In the genomic region with DNA sequence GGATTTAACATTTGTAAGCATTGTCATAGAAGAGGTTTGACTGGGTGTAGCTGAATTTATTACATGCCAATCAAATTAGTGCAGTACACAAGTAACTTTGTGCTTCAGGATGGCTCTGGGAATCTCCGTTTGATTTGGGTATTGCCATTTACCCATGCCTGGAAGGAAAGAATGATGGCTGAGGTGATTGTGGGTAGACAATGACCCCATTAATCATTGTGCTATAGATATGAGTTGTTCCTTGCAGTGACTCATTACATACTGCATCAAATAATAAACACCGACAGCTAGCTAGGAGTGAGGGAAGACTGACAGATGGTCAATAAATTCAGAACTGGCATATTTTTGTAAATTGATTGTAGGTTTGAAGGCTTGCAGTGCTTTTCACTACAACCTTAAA, we compare ENCODE assay signal across 16 cellular contexts.
"Had no signal": no experiment of that assay in that cellular context is flagged by ENCODE, and none has a peak within 500 bp of the region (broad histone marks: within the 10 kb centered on the region; RNA-seq: fewer than 3 reads in every experiment).

No MANE protein-coding gene starts in this region.

- H3K27ac Mint-ChIP-seq: mesothelial cell of epicardium; nephron progenitor cell; progenitor cell of endocrine pancreas; stimulated activated naive B cell treated with anti-CD40 and anti-IgM and Interleukin-4, amounts not matched to agents 10 μg/mL and 1 μg/mL and 100 μg/mL, for 72 hours had no signal

- DNase-seq: activated CD4-positive, CD25-positive, alpha-beta regulatory T cell treated with anti-CD3 and anti-CD28 coated beads, Interleukin-2, amount 50 U/mL, for 72 hours; activated naive CD4-positive, alpha-beta T cell treated with Interleukin-2 at 50 U/mL for 16 hours; activated T-cell treated with anti-CD3 and anti-CD28 coated beads for 4 hours; aorta; heart right ventricle; left cardiac atrium; lower lobe of right lung; nephron progenitor cell; stimulated activated CD4-positive, alpha-beta T cell treated with anti-CD3 and anti-CD28 coated beads, Interleukin-2, amount 100 ng/mL, for 48 hours; stimulated activated naive B cell treated with anti-CD40 and anti-IgM and Interleukin-4, amounts not matched to agents 10 μg/mL and 1 μg/mL and 100 μg/mL, for 72 hours; thyroid gland; uterus had no signal

- H3K4me1 Mint-ChIP-seq: stimulated activated naive B cell treated with anti-CD40 and anti-IgM and Interleukin-4, amounts not matched to agents 10 μg/mL and 1 μg/mL and 100 μg/mL, for 72 hours had no signal

- H3K9me3 Mint-ChIP-seq: mesothelial cell of epicardium, nephron progenitor cell had no signal

- H3K4me3 ChIP-seq: gastroesophageal sphincter, heart right ventricle, lower lobe of right lung, right atrium auricular region, thyroid gland, uterus had no signal

- H3K27me3 ChIP-seq: gastroesophageal sphincter, heart right ventricle, right atrium auricular region, thyroid gland, uterus had no signal

- ATAC-seq: gastroesophageal sphincter; heart right ventricle; left cardiac atrium; lower lobe of right lung; stimulated activated naive B cell treated with anti-CD40 and anti-IgM and Interleukin-4, amounts not matched to agents 10 μg/mL and 1 μg/mL and 100 μg/mL, for 72 hours had no signal

- H3K9me3 ChIP-seq: gastroesophageal sphincter, heart right ventricle, lower lobe of right lung, right atrium auricular region, thyroid gland, uterus had no signal

- H3K27me3 Mint-ChIP-seq: progenitor cell of endocrine pancreas; stimulated activated naive B cell treated with anti-CD40 and anti-IgM and Interleukin-4, amounts not matched to agents 10 μg/mL and 1 μg/mL and 100 μg/mL, for 72 hours had no signal

- H3K36me3 Mint-ChIP-seq: mesothelial cell of epicardium; stimulated activated naive B cell treated with anti-CD40 and anti-IgM and Interleukin-4, amounts not matched to agents 10 μg/mL and 1 μg/mL and 100 μg/mL, for 72 hours had no signal

- H3K27ac ChIP-seq: gastroesophageal sphincter, heart right ventricle, lower lobe of right lung, right atrium auricular region, thyroid gland, uterus had no signal

- H3K4me3 Mint-ChIP-seq: mesothelial cell of epicardium; nephron progenitor cell; stimulated activated naive B cell treated with anti-CD40 and anti-IgM and Interleukin-4, amounts not matched to agents 10 μg/mL and 1 μg/mL and 100 μg/mL, for 72 hours had no signal

- H3K36me3 ChIP-seq: gastroesophageal sphincter, heart right ventricle, lower lobe of right lung, right atrium auricular region, thyroid gland, uterus had no signal

- H3K4me1 ChIP-seq: gastroesophageal sphincter, heart right ventricle, lower lobe of right lung, right atrium auricular region, thyroid gland, uterus had no signal
